In genomic region chr13:111177081-111177711, GRCh38 we compare ENCODE assay signal across 8 cellular contexts.
DNase-seq lines count a peak whose midpoint lies in the region; ATAC-seq and TF ChIP-seq lines count a peak whose summit lies in the region.

No MANE protein-coding gene starts in this region.

- H3K4me1 ChIP-seq in mucosa of rectum (ENCODE audit: control insufficient read depth in 2 of 2, insufficient read depth in 2 of 2, low read length in 2 of 2) (peaks cover 12 to 16% of the 10 kb centered on the region in 2 donors), aorta (ENCODE audit: control insufficient read depth in 1 of 2, insufficient read depth in 2 of 2, low read length in 2 of 2) (peaks cover 9 to 13% of the 10 kb centered on the region in 2 donors)

- peak overlapping the region; percentile 86 for H3K27ac Mint-ChIP-seq in HFFc6
- peak overlapping the region; percentile 50 for H3K27ac Mint-ChIP-seq in dendritic cell treated with granulocyte-macrophage colony-stimulating factor and Interleukin-4, amounts not matched to agents 40 ng/mL and 50 ng/mL, for 4 days

- peaks cover 34% of the 10 kb centered on the region for H3K4me1 Mint-ChIP-seq in HFFc6 (ENCODE audit: low read depth)
- H3K4me1 Mint-ChIP-seq in dendritic cell treated with granulocyte-macrophage colony-stimulating factor and Interleukin-4, amounts not matched to agents 40 ng/mL and 50 ng/mL, for 4 days (ENCODE audit: low read depth): peaks cover 51% of the 10 kb centered on the region

- no peak for TF ChIP-seq CTCF in HFFc6 (IDR thresholded peaks at IDR 0.05)

- no peaks in the 10 kb centered on the region; the same call in 1 of the 2 replicates for H3K27me3 Mint-ChIP-seq in HFFc6 (ENCODE audit: insufficient read depth)
- no peaks in the 10 kb centered on the region for H3K27me3 Mint-ChIP-seq in dendritic cell treated with granulocyte-macrophage colony-stimulating factor and Interleukin-4, amounts not matched to agents 40 ng/mL and 50 ng/mL, for 4 days

- peak overlapping the region; percentile 46 to 54 for H3K27ac ChIP-seq in mucosa of rectum (ENCODE audit: low read depth in 2 of 2, low read length in 2 of 2)
- H3K27ac ChIP-seq in aorta (ENCODE audit: low read depth in 1 of 2, low read length in 2 of 2): peak overlapping the region; percentile 99 to 100

- H3K36me3 Mint-ChIP-seq in HFFc6 (ENCODE audit: low read depth): peaks cover 14% of the 10 kb centered on the region; the same call in 1 of the 2 replicates
- H3K36me3 Mint-ChIP-seq in dendritic cell treated with granulocyte-macrophage colony-stimulating factor and Interleukin-4, amounts not matched to agents 40 ng/mL and 50 ng/mL, for 4 days (ENCODE audit: low read depth): peaks cover 73% of the 10 kb centered on the region

- H3K4me3 ChIP-seq in mucosa of rectum (ENCODE audit: low read length in 2 of 2): no peak overlapping the region
- no peak overlapping the region for H3K4me3 ChIP-seq in aorta (ENCODE audit: low read length in 2 of 2)

- H3K9ac ChIP-seq in mucosa of rectum (ENCODE audit: low read depth in 1 of 2, low read length in 2 of 2): no peak overlapping the region

- H3K4me3 Mint-ChIP-seq in HFFc6: no peak overlapping the region
- H3K4me3 Mint-ChIP-seq in dendritic cell treated with granulocyte-macrophage colony-stimulating factor and Interleukin-4, amounts not matched to agents 40 ng/mL and 50 ng/mL, for 4 days: no peak overlapping the region

- intact Hi-C loops in dendritic cell treated with granulocyte-macrophage colony-stimulating factor and Interleukin-4, amounts not matched to agents 40 ng/mL and 50 ng/mL, for 4 days (cut with micrococcal nuclease): no loop called here
- intact Hi-C loops in aorta (cut with DNase I): loop anchor here in 1 of 2 donors (5.0 kb wide), 1 partner anchor 35 kb away; no protein-coding TSS in a partner anchor

- 10 to 11% methylated on average over 14 of the region's 14 CpGs for WGBS in aorta, 2 donors

- H3K9me3 ChIP-seq in mucosa of rectum (ENCODE audit: control insufficient read depth in 2 of 2, low read length in 2 of 2): no peaks in the 10 kb centered on the region
- H3K9me3 ChIP-seq in aorta (ENCODE audit: control insufficient read depth, low read length): no peaks in the 10 kb centered on the region

- no peak for ATAC-seq in SK-N-SH treated with all-trans-retinoic acid at 6 μM for 48 hours
- ATAC-seq in aorta (ENCODE audit: low FRiP score): peak; percentile 65

- H3K27me3 ChIP-seq in mucosa of rectum (ENCODE audit: control insufficient read depth in 2 of 2, insufficient read depth in 2 of 2, low read length in 2 of 2) (no peaks in the 10 kb centered on the region), aorta (ENCODE audit: control insufficient read depth in 1 of 2, insufficient read depth in 2 of 2, low read length in 1 of 2) (no peaks in the 10 kb centered on the region)

- H3K36me3 ChIP-seq in mucosa of rectum (ENCODE audit: control insufficient read depth in 2 of 2, insufficient read depth in 2 of 2, low read length in 2 of 2): peaks cover 5 to 8% of the 10 kb centered on the region in 2 donors
- H3K36me3 ChIP-seq in aorta (ENCODE audit: control insufficient read depth in 1 of 2, insufficient read depth in 2 of 2, low read length in 1 of 2): no peaks in the 10 kb centered on the region

- no peaks in the 10 kb centered on the region for H3K9me3 Mint-ChIP-seq in HFFc6
- H3K9me3 Mint-ChIP-seq in dendritic cell treated with granulocyte-macrophage colony-stimulating factor and Interleukin-4, amounts not matched to agents 40 ng/mL and 50 ng/mL, for 4 days: peaks cover 23% of the 10 kb centered on the region

- DNase-seq in COLO668 (lab: John Stamatoyannopoulos, UW; ENCODE audit: unreplicated experiment): peak; percentile 44
- DNase-seq in HFFc6: no peak
- DNase-seq in aorta: peak in 1 of 2 donors; percentile 75
- no peak for DNase-seq in middle frontal gyrus (ENCODE audit: extremely low spot score, low spot score)
- DNase-seq in GM03348 (ENCODE audit: low spot score): no peak

TF ChIP-seq in SK-N-SH treated with all-trans-retinoic acid at 6 μM for 48 hours, 23 proteins besides CTCF, POLR2A, EP300 and RAD21:
- TF ChIP-seq OSR1 (CRISPR knock-in tag; IDR thresholded peaks at IDR 0.05) (no peak), ZNF565 (CRISPR knock-in tag; conservative IDR thresholded peaks at IDR 0.05; ENCODE audit: low read depth) (no peak), ZNF70 (CRISPR knock-in tag; IDR thresholded peaks at IDR 0.05) (peak; percentile 62; the same call in 1 of the 2 replicates), ARNTL (CRISPR knock-in tag; IDR thresholded peaks at IDR 0.05; ENCODE audit: borderline replicate concordance, low read depth) (no peak), BACH2 (CRISPR knock-in tag; IDR thresholded peaks at IDR 0.05; ENCODE audit: borderline replicate concordance) (no peak)
TF ChIP-seq in SK-N-SH treated with all-trans-retinoic acid at 6 μM for 48 hours: peak in this region for 1.
